Comparison of ENCODE assay signal across 1 cellular context in genomic region chr2:26764078-26764887, GRCh38.
A peak's percentile ranks its signal among the peaks of the same experiment; 100 is the strongest.
TF ChIP-seq lines count a peak whose summit lies in the region.

Gene SLC35F6, plus strand, starts transcription at chr2:26764284. Its CDS starts 66 bp downstream, at chr2:26764350.

TF ChIP-seq in HepG2, 621 proteins besides CTCF, POLR2A, EP300 and RAD21 (continued from another document and continues in another):
- TF ChIP-seq ZBTB40 (IDR thresholded peaks at IDR 0.05): no peak
- peak; percentile 75 for TF ChIP-seq ZBTB40 (CRISPR knock-in tag; IDR thresholded peaks at IDR 0.05)
- TF ChIP-seq ARID5B (CRISPR knock-in tag; IDR thresholded peaks at IDR 0.05): peak; percentile 63
- no peak for TF ChIP-seq MED13 (CRISPR knock-in tag; IDR thresholded peaks at IDR 0.05)
- no peak for TF ChIP-seq FOXM1 (CRISPR knock-in tag; IDR thresholded peaks at IDR 0.05)
- TF ChIP-seq RCOR2 (CRISPR knock-in tag; IDR thresholded peaks at IDR 0.05): no peak
- TF ChIP-seq ATAD3A (CRISPR knock-in tag; IDR thresholded peaks at IDR 0.05): no peak
- TF ChIP-seq REL (CRISPR knock-in tag; conservative IDR thresholded peaks at IDR 0.05): no peak; the same call in 1 of the 2 replicates
- TF ChIP-seq NR0B2 (CRISPR knock-in tag; IDR thresholded peaks at IDR 0.05): 0 out of 2 replicates have a peak, but pooled peaks have one; percentile 22
- no peak for TF ChIP-seq RBAK (CRISPR knock-in tag; IDR thresholded peaks at IDR 0.05)
- no peak for TF ChIP-seq ZNF296 (CRISPR knock-in tag; conservative IDR thresholded peaks at IDR 0.05)
- no peak for TF ChIP-seq HNRNPH1 (optimal IDR thresholded peaks at IDR 0.05; ENCODE audit: low read depth, low read length)
- TF ChIP-seq ZBTB46 (CRISPR knock-in tag; IDR thresholded peaks at IDR 0.05; ENCODE audit: borderline replicate concordance): peak; percentile 77; the same call in 1 of the 2 replicates
- TF ChIP-seq ZNF549 (CRISPR knock-in tag; IDR thresholded peaks at IDR 0.05): no peak
- no peak for TF ChIP-seq ZNF660 (CRISPR knock-in tag; IDR thresholded peaks at IDR 0.05; ENCODE audit: borderline replicate concordance, low read depth)
- peak; percentile 47 for TF ChIP-seq ZNF781 (CRISPR knock-in tag; IDR thresholded peaks at IDR 0.05; ENCODE audit: borderline replicate concordance, not compliant biosample characterization)
- 0 out of 2 replicates have a peak, but pooled peaks have one; percentile 39 for TF ChIP-seq ZNF503 (CRISPR knock-in tag; IDR thresholded peaks at IDR 0.05)
- TF ChIP-seq ZNF784 (CRISPR knock-in tag; IDR thresholded peaks at IDR 0.05; ENCODE audit: borderline replicate concordance): peak; percentile 88; the same call in 1 of the 2 replicates
- peak; percentile 72 for TF ChIP-seq RNF2 (conservative IDR thresholded peaks at IDR 0.05; ENCODE audit: low read depth)
- no peak for TF ChIP-seq MYNN (CRISPR knock-in tag; IDR thresholded peaks at IDR 0.05; ENCODE audit: low read depth)
- no peak for TF ChIP-seq PPARG (CRISPR knock-in tag; conservative IDR thresholded peaks at IDR 0.05)
- TF ChIP-seq IKZF4 (CRISPR knock-in tag; IDR thresholded peaks at IDR 0.05; ENCODE audit: borderline replicate concordance, low read depth, not compliant biosample characterization): no peak
- TF ChIP-seq PAX8 (CRISPR knock-in tag; IDR thresholded peaks at IDR 0.05; ENCODE audit: borderline replicate concordance): no peak
- 0 out of 2 replicates have a peak, but pooled peaks have one; percentile 21 for TF ChIP-seq HNRNPL (IDR thresholded peaks at IDR 0.05; ENCODE audit: low read depth, low read length)
- TF ChIP-seq KDM2A (CRISPR knock-in tag; IDR thresholded peaks at IDR 0.05; ENCODE audit: borderline replicate concordance, low read depth): peak; percentile 87; the same call in 1 of the 2 replicates
- TF ChIP-seq ZBTB20 (CRISPR knock-in tag; IDR thresholded peaks at IDR 0.05; ENCODE audit: borderline replicate concordance, low read depth): 0 out of 2 replicates have a peak, but pooled peaks have one; percentile 51
- 0 out of 2 replicates have a peak, but pooled peaks have one; percentile 56 for TF ChIP-seq ZNF234 (CRISPR knock-in tag; conservative IDR thresholded peaks at IDR 0.05)
- peak; percentile 81; the same call in 1 of the 2 replicates for TF ChIP-seq ZNF792 (CRISPR knock-in tag; IDR thresholded peaks at IDR 0.05)
- TF ChIP-seq TBL1XR1 (IDR thresholded peaks at IDR 0.05; ENCODE audit: borderline replicate concordance, low read length, partially characterized antibody): peak; percentile 58
- TF ChIP-seq KDM5B (CRISPR knock-in tag; IDR thresholded peaks at IDR 0.05; ENCODE audit: borderline replicate concordance): peak; percentile 56; the same call in 1 of the 2 replicates
- TF ChIP-seq ZNF557 (CRISPR knock-in tag; IDR thresholded peaks at IDR 0.05): 0 out of 2 replicates have a peak, but pooled peaks have one; percentile 38
- TF ChIP-seq HNRNPLL (IDR thresholded peaks at IDR 0.05; ENCODE audit: low read depth, low read length, poor library complexity, severe bottlenecking): peak; percentile 71
- TF ChIP-seq ZNF274 (CRISPR knock-in tag; IDR thresholded peaks at IDR 0.05): peak; percentile 95
- 0 out of 2 replicates have a peak, but pooled peaks have one; percentile 61 for TF ChIP-seq ZSCAN12 (CRISPR knock-in tag; IDR thresholded peaks at IDR 0.05)
- no peak; the same call in 1 of the 2 replicates for TF ChIP-seq E2F5 (CRISPR knock-in tag; conservative IDR thresholded peaks at IDR 0.05)
- TF ChIP-seq RBM22 (optimal IDR thresholded peaks at IDR 0.05; ENCODE audit: low read length): no peak
- TF ChIP-seq GABPA (IDR thresholded peaks at IDR 0.05; ENCODE audit: low read depth, low read length): peak; percentile 52
- TF ChIP-seq GABPA (CRISPR knock-in tag; IDR thresholded peaks at IDR 0.05; ENCODE audit: low read depth): peak; percentile 63
- TF ChIP-seq CENPT (CRISPR knock-in tag; IDR thresholded peaks at IDR 0.05; ENCODE audit: low read depth): peak; percentile 18; the same call in 1 of the 2 replicates
- TF ChIP-seq SIX1 (CRISPR knock-in tag; IDR thresholded peaks at IDR 0.05; ENCODE audit: borderline replicate concordance): no peak
- 0 out of 2 replicates have a peak, but pooled peaks have one; percentile 37 for TF ChIP-seq MEF2D (CRISPR knock-in tag; IDR thresholded peaks at IDR 0.05)
- no peak for TF ChIP-seq IRF1 (CRISPR knock-in tag; IDR thresholded peaks at IDR 0.05; ENCODE audit: low read depth)
- TF ChIP-seq ZNF766 (CRISPR knock-in tag; IDR thresholded peaks at IDR 0.05; ENCODE audit: borderline replicate concordance): 0 out of 2 replicates have a peak, but pooled peaks have one; percentile 51
